In the genomic region with DNA sequence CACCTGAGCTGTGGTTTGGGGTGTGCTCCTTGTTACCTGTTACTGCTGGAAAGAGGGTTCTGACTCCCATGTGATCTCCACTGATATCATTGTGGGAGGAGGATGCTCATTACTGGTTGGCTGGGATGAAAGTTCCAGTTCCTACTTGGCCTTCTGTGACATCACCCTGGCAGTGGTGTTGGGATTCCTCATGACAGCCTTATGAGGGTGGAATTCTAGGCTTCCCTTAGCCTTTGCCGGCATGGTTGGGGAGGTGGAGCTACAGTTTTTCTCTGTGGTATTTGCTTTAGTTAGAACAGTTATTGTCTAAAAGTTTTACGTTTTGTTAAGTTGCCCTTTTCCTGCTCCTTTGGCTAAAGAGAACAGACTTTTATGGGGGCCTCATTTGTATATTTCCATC, we compare ENCODE assay signal across 29 cellular contexts.
"Had no signal": no experiment of that assay in that cellular context is flagged by ENCODE, and none has a peak within 500 bp of the region (broad histone marks: within the 10 kb centered on the region; RNA-seq: fewer than 3 reads in every experiment).

No MANE protein-coding gene starts in this region.

- H3K9ac ChIP-seq: SK-N-SH had no signal

- H3K4me1 ChIP-seq: SJCRH30 had no signal

- DNase-seq: activated CD4-positive, alpha-beta T cell treated with anti-CD3 and anti-CD28 coated beads for 36 hours; activated CD4-positive, alpha-beta T cell treated with anti-CD3 and anti-CD28 coated beads, Interleukin-2, amount 10 ng/mL, durations not matched to agents 7 days and 5 days; activated CD4-positive, alpha-beta T cell treated with anti-CD3 and anti-CD28 coated beads, Interleukin-2, amount 50 U/mL, for 48 hours; activated CD8-positive, alpha-beta T cell treated with anti-CD3 and anti-CD28 coated beads, Interleukin-2, amount 10 ng/mL, durations not matched to agents 7 days and 5 days; activated gamma-delta T cell treated with Interleukin-2 at 50 U/mL for 16 hours; activated naive CD4-positive, alpha-beta T cell treated with anti-CD3 and anti-CD28 coated beads for 36 hours; activated T-cell treated with anti-CD3 and anti-CD28 coated beads, Interleukin-2, amount 50 U/mL, for 4 hours; anterior cingulate cortex; Karpas-422; KBM-7; NCI-H1105; NCI-H1417 treated with DMSO at 0.1 percent for 48 hours; NCI-H187 treated with DMSO at 0.1 percent for 48 hours; NCI-H2081; NCI-H345; NCI-H524 treated with DMSO at 0.1 percent for 48 hours; SHP77; SJCRH30; SK-N-SH had no signal

- H3K27ac Mint-ChIP-seq: activated CD4-positive, alpha-beta T cell treated with anti-CD3 and anti-CD28 coated beads for 36 hours; activated CD4-positive, alpha-beta T cell treated with anti-CD3 and anti-CD28 coated beads, Interleukin-2, amount 10 ng/mL, durations not matched to agents 7 days and 5 days; activated CD8-positive, alpha-beta T cell treated with anti-CD3 and anti-CD28 coated beads, Interleukin-2, amount 10 ng/mL, durations not matched to agents 7 days and 5 days; activated naive CD4-positive, alpha-beta T cell treated with anti-CD3 and anti-CD28 coated beads for 36 hours; activated naive CD4-positive, alpha-beta T cell treated with anti-CD3 and anti-CD28 coated beads, Interleukin-2, amount 50 U/mL, for 72 hours; activated T-helper 1 cell treated with anti-CD3 and anti-CD28 coated beads, Interleukin-12 subunit alpha, Interleukin-12 subunit beta, Interleukin-2, Interleukin-4 antibody, amounts not matched to agents 30 ng/mL and 10 ng/mL and 1 ng/mL, durations not matched to agents 14 hours and 24 hours and 36 hours; brain; IgD-negative memory B cell; T-helper 1 cell treated with Interleukin-12 subunit alpha and Interleukin-12 subunit beta and Interleukin-4 antibody, amounts not matched to agents 30 μg/mL and 1 μg/mL, for 36 hours; T-helper 2 cell treated with Interferon-gamma antibody and Interleukin-4, amounts not matched to agents 5 μg/mL and 100 μg/mL, for 36 hours; WTC11 had no signal

- H3K27ac ChIP-seq: cardiac muscle cell, SJCRH30 had no signal

- H3K36me3 ChIP-seq: cardiac muscle cell had no signal

- H3K4me3 ChIP-seq: cardiac muscle cell, SJCRH30 had no signal

- H3K4me1 Mint-ChIP-seq: activated CD4-positive, alpha-beta T cell treated with anti-CD3 and anti-CD28 coated beads for 36 hours; activated CD4-positive, alpha-beta T cell treated with anti-CD3 and anti-CD28 coated beads, Interleukin-2, amount 10 ng/mL, durations not matched to agents 7 days and 5 days; brain; IgD-negative memory B cell; WTC11 had no signal

- H3K9me3 ChIP-seq: SJCRH30, SK-N-SH had no signal

- ATAC-seq: activated CD4-positive, alpha-beta T cell treated with anti-CD3 and anti-CD28 coated beads for 36 hours; activated CD4-positive, CD25-positive, alpha-beta regulatory T cell treated with anti-CD3 and anti-CD28 coated beads, Interleukin-2, amount 50 U/mL, for 24 hours; activated CD8-positive, alpha-beta T cell treated with anti-CD3 and anti-CD28 coated beads, Interleukin-2, amount 10 ng/mL, durations not matched to agents 7 days and 5 days; activated naive CD4-positive, alpha-beta T cell treated with anti-CD3 and anti-CD28 coated beads, Interleukin-2, amount 50 U/mL, for 72 hours; activated T-cell treated with anti-CD3 and anti-CD28 coated beads, Interleukin-2, amount 50 U/mL, for 4 hours; Panc1; WTC11 had no signal

- H3K27me3 Mint-ChIP-seq: activated CD4-positive, alpha-beta T cell treated with anti-CD3 and anti-CD28 coated beads for 36 hours; IgD-negative memory B cell had no signal

- H3K4me3 Mint-ChIP-seq: activated CD4-positive, alpha-beta T cell treated with anti-CD3 and anti-CD28 coated beads for 36 hours; activated CD4-positive, alpha-beta T cell treated with anti-CD3 and anti-CD28 coated beads, Interleukin-2, amount 10 ng/mL, durations not matched to agents 7 days and 5 days; activated CD8-positive, alpha-beta T cell treated with anti-CD3 and anti-CD28 coated beads, Interleukin-2, amount 10 ng/mL, durations not matched to agents 7 days and 5 days; activated naive CD4-positive, alpha-beta T cell treated with anti-CD3 and anti-CD28 coated beads for 36 hours; activated T-cell treated with anti-CD3 and anti-CD28 coated beads, Interleukin-2, amount 50 U/mL, for 4 hours; activated T-helper 1 cell treated with anti-CD3 and anti-CD28 coated beads, Interleukin-12 subunit alpha, Interleukin-12 subunit beta, Interleukin-2, Interleukin-4 antibody, amounts not matched to agents 30 ng/mL and 10 ng/mL and 1 ng/mL, durations not matched to agents 14 hours and 24 hours and 36 hours; brain; IgD-negative memory B cell; T-helper 1 cell treated with Interleukin-12 subunit alpha and Interleukin-12 subunit beta and Interleukin-4 antibody, amounts not matched to agents 30 μg/mL and 1 μg/mL, for 36 hours; T-helper 2 cell treated with Interferon-gamma antibody and Interleukin-4, amounts not matched to agents 5 μg/mL and 100 μg/mL, for 36 hours; WTC11 had no signal

- H3K27me3 ChIP-seq: cardiac muscle cell, SJCRH30 had no signal

- H3K4me2 ChIP-seq: SK-N-SH had no signal
